In genomic region chr22:49970528-49971231, GRCh38 we compare ENCODE assay signal across 1 cellular context.
TF ChIP-seq lines count a peak whose summit lies in the region.

No MANE protein-coding gene starts in this region.

TF ChIP-seq in K562, 482 proteins besides CTCF, POLR2A, EP300 and RAD21 (continued from another document and continues in another):
- TF ChIP-seq, protein P1, sequence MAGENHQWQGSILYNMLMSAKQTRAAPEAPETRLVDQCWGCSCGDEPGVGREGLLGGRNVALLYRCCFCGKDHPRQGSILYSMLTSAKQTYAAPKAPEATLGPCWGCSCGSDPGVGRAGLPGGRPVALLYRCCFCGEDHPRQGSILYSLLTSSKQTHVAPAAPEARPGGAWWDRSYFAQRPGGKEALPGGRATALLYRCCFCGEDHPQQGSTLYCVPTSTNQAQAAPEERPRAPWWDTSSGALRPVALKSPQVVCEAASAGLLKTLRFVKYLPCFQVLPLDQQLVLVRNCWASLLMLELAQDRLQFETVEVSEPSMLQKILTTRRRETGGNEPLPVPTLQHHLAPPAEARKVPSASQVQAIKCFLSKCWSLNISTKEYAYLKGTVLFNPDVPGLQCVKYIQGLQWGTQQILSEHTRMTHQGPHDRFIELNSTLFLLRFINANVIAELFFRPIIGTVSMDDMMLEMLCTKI (IDR thresholded peaks at IDR 0.05; ENCODE audit: partially characterized antibody): no peak
- no peak for TF ChIP-seq GTF2E2 (tag; IDR thresholded peaks at IDR 0.05)
- TF ChIP-seq SP1 (CRISPR knock-in tag; IDR thresholded peaks at IDR 0.05): peak; percentile 91
- TF ChIP-seq TCF7 (IDR thresholded peaks at IDR 0.05; ENCODE audit: borderline replicate concordance): no peak
- peak; percentile 93 for TF ChIP-seq C11orf30 (IDR thresholded peaks at IDR 0.05; ENCODE audit: low read depth)
- TF ChIP-seq ZNF561 (CRISPR knock-in tag; conservative IDR thresholded peaks at IDR 0.05): no peak
- TF ChIP-seq, protein P2, sequence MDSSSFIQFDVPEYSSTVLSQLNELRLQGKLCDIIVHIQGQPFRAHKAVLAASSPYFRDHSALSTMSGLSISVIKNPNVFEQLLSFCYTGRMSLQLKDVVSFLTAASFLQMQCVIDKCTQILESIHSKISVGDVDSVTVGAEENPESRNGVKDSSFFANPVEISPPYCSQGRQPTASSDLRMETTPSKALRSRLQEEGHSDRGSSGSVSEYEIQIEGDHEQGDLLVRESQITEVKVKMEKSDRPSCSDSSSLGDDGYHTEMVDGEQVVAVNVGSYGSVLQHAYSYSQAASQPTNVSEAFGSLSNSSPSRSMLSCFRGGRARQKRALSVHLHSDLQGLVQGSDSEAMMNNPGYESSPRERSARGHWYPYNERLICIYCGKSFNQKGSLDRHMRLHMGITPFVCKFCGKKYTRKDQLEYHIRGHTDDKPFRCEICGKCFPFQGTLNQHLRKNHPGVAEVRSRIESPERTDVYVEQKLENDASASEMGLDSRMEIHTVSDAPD (CRISPR knock-in tag; IDR thresholded peaks at IDR 0.05): no peak
- no peak for TF ChIP-seq ZNF668 (CRISPR knock-in tag; IDR thresholded peaks at IDR 0.05)
- no peak for TF ChIP-seq ZFP91 (CRISPR knock-in tag; IDR thresholded peaks at IDR 0.05)
- peak; percentile 99 for TF ChIP-seq JUND (IDR thresholded peaks at IDR 0.05; ENCODE audit: borderline replicate concordance, low read depth, low read length)
- TF ChIP-seq JUND (tag; IDR thresholded peaks at IDR 0.05; ENCODE audit: borderline replicate concordance, low read depth, low read length): peak; percentile 97
- TF ChIP-seq NR2F6 (CRISPR knock-in tag; IDR thresholded peaks at IDR 0.05): no peak
- peak; percentile 94 for TF ChIP-seq ATF7 (IDR thresholded peaks at IDR 0.05)
- peak; percentile 62; the same call in 1 of the 2 replicates for TF ChIP-seq ESRRA (IDR thresholded peaks at IDR 0.05; ENCODE audit: borderline replicate concordance, low read depth)
- no peak for TF ChIP-seq ATF4 (CRISPR knock-in tag; IDR thresholded peaks at IDR 0.05)
- no peak for TF ChIP-seq EHMT2 (IDR thresholded peaks at IDR 0.05)
- peak; percentile 80 for TF ChIP-seq MTA3 (IDR thresholded peaks at IDR 0.05; ENCODE audit: borderline replicate concordance)
- TF ChIP-seq, protein P3, sequence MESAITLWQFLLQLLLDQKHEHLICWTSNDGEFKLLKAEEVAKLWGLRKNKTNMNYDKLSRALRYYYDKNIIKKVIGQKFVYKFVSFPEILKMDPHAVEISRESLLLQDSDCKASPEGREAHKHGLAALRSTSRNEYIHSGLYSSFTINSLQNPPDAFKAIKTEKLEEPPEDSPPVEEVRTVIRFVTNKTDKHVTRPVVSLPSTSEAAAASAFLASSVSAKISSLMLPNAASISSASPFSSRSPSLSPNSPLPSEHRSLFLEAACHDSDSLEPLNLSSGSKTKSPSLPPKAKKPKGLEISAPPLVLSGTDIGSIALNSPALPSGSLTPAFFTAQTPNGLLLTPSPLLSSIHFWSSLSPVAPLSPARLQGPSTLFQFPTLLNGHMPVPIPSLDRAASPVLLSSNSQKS (CRISPR knock-in tag; IDR thresholded peaks at IDR 0.05): no peak
- no peak for TF ChIP-seq MCM7 (IDR thresholded peaks at IDR 0.05)
- TF ChIP-seq, protein P4, sequence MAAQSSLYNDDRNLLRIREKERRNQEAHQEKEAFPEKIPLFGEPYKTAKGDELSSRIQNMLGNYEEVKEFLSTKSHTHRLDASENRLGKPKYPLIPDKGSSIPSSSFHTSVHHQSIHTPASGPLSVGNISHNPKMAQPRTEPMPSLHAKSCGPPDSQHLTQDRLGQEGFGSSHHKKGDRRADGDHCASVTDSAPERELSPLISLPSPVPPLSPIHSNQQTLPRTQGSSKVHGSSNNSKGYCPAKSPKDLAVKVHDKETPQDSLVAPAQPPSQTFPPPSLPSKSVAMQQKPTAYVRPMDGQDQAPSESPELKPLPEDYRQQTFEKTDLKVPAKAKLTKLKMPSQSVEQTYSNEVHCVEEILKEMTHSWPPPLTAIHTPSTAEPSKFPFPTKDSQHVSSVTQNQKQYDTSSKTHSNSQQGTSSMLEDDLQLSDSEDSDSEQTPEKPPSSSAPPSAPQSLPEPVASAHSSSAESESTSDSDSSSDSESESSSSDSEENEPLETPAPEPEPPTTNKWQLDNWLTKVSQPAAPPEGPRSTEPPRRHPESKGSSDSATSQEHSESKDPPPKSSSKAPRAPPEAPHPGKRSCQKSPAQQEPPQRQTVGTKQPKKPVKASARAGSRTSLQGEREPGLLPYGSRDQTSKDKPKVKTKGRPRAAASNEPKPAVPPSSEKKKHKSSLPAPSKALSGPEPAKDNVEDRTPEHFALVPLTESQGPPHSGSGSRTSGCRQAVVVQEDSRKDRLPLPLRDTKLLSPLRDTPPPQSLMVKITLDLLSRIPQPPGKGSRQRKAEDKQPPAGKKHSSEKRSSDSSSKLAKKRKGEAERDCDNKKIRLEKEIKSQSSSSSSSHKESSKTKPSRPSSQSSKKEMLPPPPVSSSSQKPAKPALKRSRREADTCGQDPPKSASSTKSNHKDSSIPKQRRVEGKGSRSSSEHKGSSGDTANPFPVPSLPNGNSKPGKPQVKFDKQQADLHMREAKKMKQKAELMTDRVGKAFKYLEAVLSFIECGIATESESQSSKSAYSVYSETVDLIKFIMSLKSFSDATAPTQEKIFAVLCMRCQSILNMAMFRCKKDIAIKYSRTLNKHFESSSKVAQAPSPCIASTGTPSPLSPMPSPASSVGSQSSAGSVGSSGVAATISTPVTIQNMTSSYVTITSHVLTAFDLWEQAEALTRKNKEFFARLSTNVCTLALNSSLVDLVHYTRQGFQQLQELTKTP (IDR thresholded peaks at IDR 0.05; ENCODE audit: low read depth in 1 of 2, partially characterized antibody in 2 of 2): no peak
- no peak for TF ChIP-seq PHF21A (IDR thresholded peaks at IDR 0.05; ENCODE audit: borderline replicate concordance, low read depth)
- TF ChIP-seq TGIF2 (CRISPR knock-in tag; IDR thresholded peaks at IDR 0.05): no peak
- TF ChIP-seq, protein P5, sequence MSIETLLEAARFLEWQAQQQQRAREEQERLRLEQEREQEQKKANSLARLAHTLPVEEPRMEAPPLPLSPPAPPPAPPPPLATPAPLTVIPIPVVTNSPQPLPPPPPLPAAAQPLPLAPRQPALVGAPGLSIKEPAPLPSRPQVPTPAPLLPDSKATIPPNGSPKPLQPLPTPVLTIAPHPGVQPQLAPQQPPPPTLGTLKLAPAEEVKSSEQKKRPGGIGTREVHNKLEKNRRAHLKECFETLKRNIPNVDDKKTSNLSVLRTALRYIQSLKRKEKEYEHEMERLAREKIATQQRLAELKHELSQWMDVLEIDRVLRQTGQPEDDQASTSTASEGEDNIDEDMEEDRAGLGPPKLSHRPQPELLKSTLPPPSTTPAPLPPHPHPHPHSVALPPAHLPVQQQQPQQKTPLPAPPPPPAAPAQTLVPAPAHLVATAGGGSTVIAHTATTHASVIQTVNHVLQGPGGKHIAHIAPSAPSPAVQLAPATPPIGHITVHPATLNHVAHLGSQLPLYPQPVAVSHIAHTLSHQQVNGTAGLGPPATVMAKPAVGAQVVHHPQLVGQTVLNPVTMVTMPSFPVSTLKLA (conservative IDR thresholded peaks at IDR 0.05): peak; percentile 98
- TF ChIP-seq PYGO2 (tag; IDR thresholded peaks at IDR 0.05): no peak
- no peak for TF ChIP-seq ZNF384 (IDR thresholded peaks at IDR 0.05; ENCODE audit: low read depth, low read length)
- peak; percentile 95 for TF ChIP-seq PKNOX1 (IDR thresholded peaks at IDR 0.05)
- TF ChIP-seq ELF2 (CRISPR knock-in tag; IDR thresholded peaks at IDR 0.05): no peak
- no peak for TF ChIP-seq CHD7 (IDR thresholded peaks at IDR 0.05; ENCODE audit: low read depth, low read length)
- no peak for TF ChIP-seq STAG1 (CRISPR knock-in tag; IDR thresholded peaks at IDR 0.05; ENCODE audit: borderline replicate concordance)
- TF ChIP-seq SIX5 (IDR thresholded peaks at IDR 0.05; ENCODE audit: borderline replicate concordance in 1 of 2, insufficient read depth in 1 of 2, low read depth in 1 of 2, low read length in 2 of 2): no peak
